ENCODE assay signal across 1 cellular context in the genomic region with DNA sequence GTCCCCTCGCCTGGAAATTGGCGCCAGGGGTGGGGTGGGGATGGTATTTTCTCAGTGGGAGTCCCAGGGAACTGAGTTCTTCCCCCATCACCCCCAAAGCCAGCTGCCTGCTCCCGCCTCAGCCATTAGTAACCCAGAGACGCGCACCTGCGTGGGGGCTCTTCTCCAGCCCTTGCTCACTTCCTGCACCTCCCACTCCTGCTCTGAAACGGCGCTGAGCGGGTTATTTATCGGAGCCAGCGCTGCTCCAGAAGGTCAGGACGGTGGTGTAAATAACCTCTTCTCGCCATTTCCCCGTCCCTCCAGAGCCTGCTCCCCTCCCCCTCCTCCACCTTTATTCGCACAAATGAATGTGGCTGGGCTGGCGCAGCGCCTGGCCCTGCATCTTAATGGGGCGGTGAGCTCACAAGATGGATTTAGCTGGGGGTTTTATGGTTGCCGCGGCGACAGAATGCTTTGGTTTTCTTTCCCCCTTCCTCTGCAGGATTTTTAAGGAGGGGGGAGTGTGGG.
TF ChIP-seq lines count a peak whose summit lies in the region.

No MANE protein-coding gene starts in this region.

TF ChIP-seq in HEK293, 187 proteins besides CTCF, POLR2A, EP300 and RAD21 (continued from another document and continues in another):
- TF ChIP-seq, protein P1, sequence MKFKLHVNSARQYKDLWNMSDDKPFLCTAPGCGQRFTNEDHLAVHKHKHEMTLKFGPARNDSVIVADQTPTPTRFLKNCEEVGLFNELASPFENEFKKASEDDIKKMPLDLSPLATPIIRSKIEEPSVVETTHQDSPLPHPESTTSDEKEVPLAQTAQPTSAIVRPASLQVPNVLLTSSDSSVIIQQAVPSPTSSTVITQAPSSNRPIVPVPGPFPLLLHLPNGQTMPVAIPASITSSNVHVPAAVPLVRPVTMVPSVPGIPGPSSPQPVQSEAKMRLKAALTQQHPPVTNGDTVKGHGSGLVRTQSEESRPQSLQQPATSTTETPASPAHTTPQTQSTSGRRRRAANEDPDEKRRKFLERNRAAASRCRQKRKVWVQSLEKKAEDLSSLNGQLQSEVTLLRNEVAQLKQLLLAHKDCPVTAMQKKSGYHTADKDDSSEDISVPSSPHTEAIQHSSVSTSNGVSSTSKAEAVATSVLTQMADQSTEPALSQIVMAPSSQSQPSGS (tag by site-specific recombination; IDR thresholded peaks at IDR 0.05; ENCODE audit: low read depth): no peak
- no peak for TF ChIP-seq ZSCAN16 (tag by site-specific recombination; IDR thresholded peaks at IDR 0.05)
- TF ChIP-seq, protein P2, sequence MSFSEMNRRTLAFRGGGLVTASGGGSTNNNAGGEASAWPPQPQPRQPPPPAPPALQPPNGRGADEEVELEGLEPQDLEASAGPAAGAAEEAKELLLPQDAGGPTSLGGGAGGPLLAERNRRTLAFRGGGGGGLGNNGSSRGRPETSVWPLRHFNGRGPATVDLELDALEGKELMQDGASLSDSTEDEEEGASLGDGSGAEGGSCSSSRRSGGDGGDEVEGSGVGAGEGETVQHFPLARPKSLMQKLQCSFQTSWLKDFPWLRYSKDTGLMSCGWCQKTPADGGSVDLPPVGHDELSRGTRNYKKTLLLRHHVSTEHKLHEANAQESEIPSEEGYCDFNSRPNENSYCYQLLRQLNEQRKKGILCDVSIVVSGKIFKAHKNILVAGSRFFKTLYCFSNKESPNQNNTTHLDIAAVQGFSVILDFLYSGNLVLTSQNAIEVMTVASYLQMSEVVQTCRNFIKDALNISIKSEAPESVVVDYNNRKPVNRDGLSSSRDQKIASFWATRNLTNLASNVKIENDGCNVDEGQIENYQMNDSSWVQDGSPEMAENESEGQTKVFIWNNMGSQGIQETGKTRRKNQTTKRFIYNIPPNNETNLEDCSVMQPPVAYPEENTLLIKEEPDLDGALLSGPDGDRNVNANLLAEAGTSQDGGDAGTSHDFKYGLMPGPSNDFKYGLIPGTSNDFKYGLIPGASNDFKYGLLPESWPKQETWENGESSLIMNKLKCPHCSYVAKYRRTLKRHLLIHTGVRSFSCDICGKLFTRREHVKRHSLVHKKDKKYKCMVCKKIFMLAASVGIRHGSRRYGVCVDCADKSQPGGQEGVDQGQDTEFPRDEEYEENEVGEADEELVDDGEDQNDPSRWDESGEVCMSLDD (tag by site-specific recombination; IDR thresholded peaks at IDR 0.05): no peak
- no peak for TF ChIP-seq ZBTB1 (tag by site-specific recombination; IDR thresholded peaks at IDR 0.05)
- TF ChIP-seq ZNF658 (tag by site-specific recombination; IDR thresholded peaks at IDR 0.05): no peak
- no peak for TF ChIP-seq ZNF138 (tag by site-specific recombination; IDR thresholded peaks at IDR 0.05; ENCODE audit: borderline replicate concordance)
- TF ChIP-seq SCRT2 (tag by site-specific recombination; IDR thresholded peaks at IDR 0.05): no peak
- no peak for TF ChIP-seq ZNF350 (tag by site-specific recombination; IDR thresholded peaks at IDR 0.05)
- TF ChIP-seq KLF9 (tag by site-specific recombination; IDR thresholded peaks at IDR 0.05; ENCODE audit: low read depth): 0 out of 2 replicates have a peak, but pooled peaks have one; percentile 15
- TF ChIP-seq ZNF292 (tag by site-specific recombination; IDR thresholded peaks at IDR 0.05; ENCODE audit: borderline replicate concordance, low read depth): no peak
- peak; percentile 76 for TF ChIP-seq ZNF660 (tag by site-specific recombination; IDR thresholded peaks at IDR 0.05)
- no peak for TF ChIP-seq ZNF184 (tag by site-specific recombination; IDR thresholded peaks at IDR 0.05)
- TF ChIP-seq ZNF555 (tag by site-specific recombination; conservative IDR thresholded peaks at IDR 0.05): no peak
- TF ChIP-seq, protein P3, sequence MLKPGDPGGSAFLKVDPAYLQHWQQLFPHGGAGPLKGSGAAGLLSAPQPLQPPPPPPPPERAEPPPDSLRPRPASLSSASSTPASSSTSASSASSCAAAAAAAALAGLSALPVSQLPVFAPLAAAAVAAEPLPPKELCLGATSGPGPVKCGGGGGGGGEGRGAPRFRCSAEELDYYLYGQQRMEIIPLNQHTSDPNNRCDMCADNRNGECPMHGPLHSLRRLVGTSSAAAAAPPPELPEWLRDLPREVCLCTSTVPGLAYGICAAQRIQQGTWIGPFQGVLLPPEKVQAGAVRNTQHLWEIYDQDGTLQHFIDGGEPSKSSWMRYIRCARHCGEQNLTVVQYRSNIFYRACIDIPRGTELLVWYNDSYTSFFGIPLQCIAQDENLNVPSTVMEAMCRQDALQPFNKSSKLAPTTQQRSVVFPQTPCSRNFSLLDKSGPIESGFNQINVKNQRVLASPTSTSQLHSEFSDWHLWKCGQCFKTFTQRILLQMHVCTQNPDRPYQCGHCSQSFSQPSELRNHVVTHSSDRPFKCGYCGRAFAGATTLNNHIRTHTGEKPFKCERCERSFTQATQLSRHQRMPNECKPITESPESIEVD (tag by site-specific recombination; IDR thresholded peaks at IDR 0.05): no peak
- TF ChIP-seq ZNF121 (tag by site-specific recombination; IDR thresholded peaks at IDR 0.05): no peak
- TF ChIP-seq ZSCAN23 (tag by site-specific recombination; IDR thresholded peaks at IDR 0.05): no peak
- no peak for TF ChIP-seq MYNN (tag by site-specific recombination; IDR thresholded peaks at IDR 0.05; ENCODE audit: borderline replicate concordance)
- TF ChIP-seq ZNF341 (tag by site-specific recombination; IDR thresholded peaks at IDR 0.05; ENCODE audit: low read depth): peak; percentile 95
- no peak for TF ChIP-seq TCF7L2 (IDR thresholded peaks at IDR 0.05; ENCODE audit: borderline replicate concordance, low read depth, low read length)
- no peak; the same call in 1 of the 2 replicates for TF ChIP-seq MZF1 (tag by site-specific recombination; IDR thresholded peaks at IDR 0.05; ENCODE audit: borderline replicate concordance)
- TF ChIP-seq, protein P4, sequence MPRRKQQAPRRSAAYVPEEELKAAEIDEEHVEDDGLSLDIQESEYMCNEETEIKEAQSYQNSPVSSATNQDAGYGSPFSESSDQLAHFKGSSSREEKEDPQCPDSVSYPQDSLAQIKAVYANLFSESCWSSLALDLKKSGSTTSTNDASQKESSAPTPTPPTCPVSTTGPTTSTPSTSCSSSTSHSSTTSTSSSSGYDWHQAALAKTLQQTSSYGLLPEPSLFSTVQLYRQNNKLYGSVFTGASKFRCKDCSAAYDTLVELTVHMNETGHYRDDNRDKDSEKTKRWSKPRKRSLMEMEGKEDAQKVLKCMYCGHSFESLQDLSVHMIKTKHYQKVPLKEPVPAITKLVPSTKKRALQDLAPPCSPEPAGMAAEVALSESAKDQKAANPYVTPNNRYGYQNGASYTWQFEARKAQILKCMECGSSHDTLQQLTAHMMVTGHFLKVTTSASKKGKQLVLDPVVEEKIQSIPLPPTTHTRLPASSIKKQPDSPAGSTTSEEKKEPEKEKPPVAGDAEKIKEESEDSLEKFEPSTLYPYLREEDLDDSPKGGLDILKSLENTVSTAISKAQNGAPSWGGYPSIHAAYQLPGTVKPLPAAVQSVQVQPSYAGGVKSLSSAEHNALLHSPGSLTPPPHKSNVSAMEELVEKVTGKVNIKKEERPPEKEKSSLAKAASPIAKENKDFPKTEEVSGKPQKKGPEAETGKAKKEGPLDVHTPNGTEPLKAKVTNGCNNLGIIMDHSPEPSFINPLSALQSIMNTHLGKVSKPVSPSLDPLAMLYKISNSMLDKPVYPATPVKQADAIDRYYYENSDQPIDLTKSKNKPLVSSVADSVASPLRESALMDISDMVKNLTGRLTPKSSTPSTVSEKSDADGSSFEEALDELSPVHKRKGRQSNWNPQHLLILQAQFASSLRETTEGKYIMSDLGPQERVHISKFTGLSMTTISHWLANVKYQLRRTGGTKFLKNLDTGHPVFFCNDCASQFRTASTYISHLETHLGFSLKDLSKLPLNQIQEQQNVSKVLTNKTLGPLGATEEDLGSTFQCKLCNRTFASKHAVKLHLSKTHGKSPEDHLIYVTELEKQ (tag by site-specific recombination; IDR thresholded peaks at IDR 0.05; ENCODE audit: borderline replicate concordance): no peak
- no peak for TF ChIP-seq ZNF426 (tag by site-specific recombination; IDR thresholded peaks at IDR 0.05)
- no peak for TF ChIP-seq TRIM28 (IDR thresholded peaks at IDR 0.05; ENCODE audit: borderline replicate concordance, low read length)
- TF ChIP-seq, protein P5, sequence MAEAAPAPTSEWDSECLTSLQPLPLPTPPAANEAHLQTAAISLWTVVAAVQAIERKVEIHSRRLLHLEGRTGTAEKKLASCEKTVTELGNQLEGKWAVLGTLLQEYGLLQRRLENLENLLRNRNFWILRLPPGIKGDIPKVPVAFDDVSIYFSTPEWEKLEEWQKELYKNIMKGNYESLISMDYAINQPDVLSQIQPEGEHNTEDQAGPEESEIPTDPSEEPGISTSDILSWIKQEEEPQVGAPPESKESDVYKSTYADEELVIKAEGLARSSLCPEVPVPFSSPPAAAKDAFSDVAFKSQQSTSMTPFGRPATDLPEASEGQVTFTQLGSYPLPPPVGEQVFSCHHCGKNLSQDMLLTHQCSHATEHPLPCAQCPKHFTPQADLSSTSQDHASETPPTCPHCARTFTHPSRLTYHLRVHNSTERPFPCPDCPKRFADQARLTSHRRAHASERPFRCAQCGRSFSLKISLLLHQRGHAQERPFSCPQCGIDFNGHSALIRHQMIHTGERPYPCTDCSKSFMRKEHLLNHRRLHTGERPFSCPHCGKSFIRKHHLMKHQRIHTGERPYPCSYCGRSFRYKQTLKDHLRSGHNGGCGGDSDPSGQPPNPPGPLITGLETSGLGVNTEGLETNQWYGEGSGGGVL (tag by site-specific recombination; IDR thresholded peaks at IDR 0.05): peak; percentile 76
- TF ChIP-seq YY2 (tag by site-specific recombination; IDR thresholded peaks at IDR 0.05): 0 out of 2 replicates have a peak, but pooled peaks have one; percentile 28
- TF ChIP-seq, protein P6, sequence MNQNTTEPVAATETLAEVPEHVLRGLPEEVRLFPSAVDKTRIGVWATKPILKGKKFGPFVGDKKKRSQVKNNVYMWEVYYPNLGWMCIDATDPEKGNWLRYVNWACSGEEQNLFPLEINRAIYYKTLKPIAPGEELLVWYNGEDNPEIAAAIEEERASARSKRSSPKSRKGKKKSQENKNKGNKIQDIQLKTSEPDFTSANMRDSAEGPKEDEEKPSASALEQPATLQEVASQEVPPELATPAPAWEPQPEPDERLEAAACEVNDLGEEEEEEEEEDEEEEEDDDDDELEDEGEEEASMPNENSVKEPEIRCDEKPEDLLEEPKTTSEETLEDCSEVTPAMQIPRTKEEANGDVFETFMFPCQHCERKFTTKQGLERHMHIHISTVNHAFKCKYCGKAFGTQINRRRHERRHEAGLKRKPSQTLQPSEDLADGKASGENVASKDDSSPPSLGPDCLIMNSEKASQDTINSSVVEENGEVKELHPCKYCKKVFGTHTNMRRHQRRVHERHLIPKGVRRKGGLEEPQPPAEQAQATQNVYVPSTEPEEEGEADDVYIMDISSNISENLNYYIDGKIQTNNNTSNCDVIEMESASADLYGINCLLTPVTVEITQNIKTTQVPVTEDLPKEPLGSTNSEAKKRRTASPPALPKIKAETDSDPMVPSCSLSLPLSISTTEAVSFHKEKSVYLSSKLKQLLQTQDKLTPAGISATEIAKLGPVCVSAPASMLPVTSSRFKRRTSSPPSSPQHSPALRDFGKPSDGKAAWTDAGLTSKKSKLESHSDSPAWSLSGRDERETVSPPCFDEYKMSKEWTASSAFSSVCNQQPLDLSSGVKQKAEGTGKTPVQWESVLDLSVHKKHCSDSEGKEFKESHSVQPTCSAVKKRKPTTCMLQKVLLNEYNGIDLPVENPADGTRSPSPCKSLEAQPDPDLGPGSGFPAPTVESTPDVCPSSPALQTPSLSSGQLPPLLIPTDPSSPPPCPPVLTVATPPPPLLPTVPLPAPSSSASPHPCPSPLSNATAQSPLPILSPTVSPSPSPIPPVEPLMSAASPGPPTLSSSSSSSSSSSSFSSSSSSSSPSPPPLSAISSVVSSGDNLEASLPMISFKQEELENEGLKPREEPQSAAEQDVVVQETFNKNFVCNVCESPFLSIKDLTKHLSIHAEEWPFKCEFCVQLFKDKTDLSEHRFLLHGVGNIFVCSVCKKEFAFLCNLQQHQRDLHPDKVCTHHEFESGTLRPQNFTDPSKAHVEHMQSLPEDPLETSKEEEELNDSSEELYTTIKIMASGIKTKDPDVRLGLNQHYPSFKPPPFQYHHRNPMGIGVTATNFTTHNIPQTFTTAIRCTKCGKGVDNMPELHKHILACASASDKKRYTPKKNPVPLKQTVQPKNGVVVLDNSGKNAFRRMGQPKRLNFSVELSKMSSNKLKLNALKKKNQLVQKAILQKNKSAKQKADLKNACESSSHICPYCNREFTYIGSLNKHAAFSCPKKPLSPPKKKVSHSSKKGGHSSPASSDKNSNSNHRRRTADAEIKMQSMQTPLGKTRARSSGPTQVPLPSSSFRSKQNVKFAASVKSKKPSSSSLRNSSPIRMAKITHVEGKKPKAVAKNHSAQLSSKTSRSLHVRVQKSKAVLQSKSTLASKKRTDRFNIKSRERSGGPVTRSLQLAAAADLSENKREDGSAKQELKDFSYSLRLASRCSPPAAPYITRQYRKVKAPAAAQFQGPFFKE (tag by site-specific recombination; IDR thresholded peaks at IDR 0.05; ENCODE audit: borderline replicate concordance): no peak
- TF ChIP-seq ZNF624 (tag by site-specific recombination; IDR thresholded peaks at IDR 0.05): no peak
- TF ChIP-seq HOXC10 (CRISPR knock-in tag; IDR thresholded peaks at IDR 0.05): no peak
- TF ChIP-seq ZNF560 (tag by site-specific recombination; IDR thresholded peaks at IDR 0.05; ENCODE audit: borderline replicate concordance): no peak
- 0 out of 2 replicates have a peak, but pooled peaks have one; percentile 29 for TF ChIP-seq ZBTB8A (tag by site-specific recombination; IDR thresholded peaks at IDR 0.05)
- TF ChIP-seq, protein P7, sequence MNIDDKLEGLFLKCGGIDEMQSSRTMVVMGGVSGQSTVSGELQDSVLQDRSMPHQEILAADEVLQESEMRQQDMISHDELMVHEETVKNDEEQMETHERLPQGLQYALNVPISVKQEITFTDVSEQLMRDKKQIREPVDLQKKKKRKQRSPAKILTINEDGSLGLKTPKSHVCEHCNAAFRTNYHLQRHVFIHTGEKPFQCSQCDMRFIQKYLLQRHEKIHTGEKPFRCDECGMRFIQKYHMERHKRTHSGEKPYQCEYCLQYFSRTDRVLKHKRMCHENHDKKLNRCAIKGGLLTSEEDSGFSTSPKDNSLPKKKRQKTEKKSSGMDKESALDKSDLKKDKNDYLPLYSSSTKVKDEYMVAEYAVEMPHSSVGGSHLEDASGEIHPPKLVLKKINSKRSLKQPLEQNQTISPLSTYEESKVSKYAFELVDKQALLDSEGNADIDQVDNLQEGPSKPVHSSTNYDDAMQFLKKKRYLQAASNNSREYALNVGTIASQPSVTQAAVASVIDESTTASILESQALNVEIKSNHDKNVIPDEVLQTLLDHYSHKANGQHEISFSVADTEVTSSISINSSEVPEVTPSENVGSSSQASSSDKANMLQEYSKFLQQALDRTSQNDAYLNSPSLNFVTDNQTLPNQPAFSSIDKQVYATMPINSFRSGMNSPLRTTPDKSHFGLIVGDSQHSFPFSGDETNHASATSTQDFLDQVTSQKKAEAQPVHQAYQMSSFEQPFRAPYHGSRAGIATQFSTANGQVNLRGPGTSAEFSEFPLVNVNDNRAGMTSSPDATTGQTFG (tag by site-specific recombination; IDR thresholded peaks at IDR 0.05; ENCODE audit: borderline replicate concordance): no peak
- no peak for TF ChIP-seq ZNF654 (tag by site-specific recombination; IDR thresholded peaks at IDR 0.05; ENCODE audit: low read depth)
- peak; percentile 46; the same call in 1 of the 2 replicates for TF ChIP-seq KLF8 (tag by site-specific recombination; IDR thresholded peaks at IDR 0.05)
- 0 out of 2 replicates have a peak, but pooled peaks have one; percentile 16 for TF ChIP-seq BCL11A (tag by site-specific recombination; IDR thresholded peaks at IDR 0.05; ENCODE audit: low read depth)
- TF ChIP-seq ZFP3 (tag by site-specific recombination; IDR thresholded peaks at IDR 0.05; ENCODE audit: low read depth): no peak
- TF ChIP-seq GLI2 (tag by site-specific recombination; IDR thresholded peaks at IDR 0.05; ENCODE audit: borderline replicate concordance, low read depth): no peak
- TF ChIP-seq HOXA7 (CRISPR knock-in tag; IDR thresholded peaks at IDR 0.05; ENCODE audit: borderline replicate concordance): no peak
- peak; percentile 29; the same call in 1 of the 2 replicates for TF ChIP-seq ZSCAN30 (tag by site-specific recombination; IDR thresholded peaks at IDR 0.05)
